Comparison of ENCODE assay signal across 8 cellular contexts in genomic region chr15:66292261-66293084, GRCh38. TPM values are rescaled to one million over a fixed set of nuclear protein-coding genes. Genes with fewer than 3 reads are reported as not detected.
DNase-seq lines count a peak whose midpoint lies in the region; ATAC-seq, FAIRE-seq and TF ChIP-seq lines count a peak whose summit lies in the region.

No MANE protein-coding gene starts in this region.

- H3K4me3 ChIP-seq in HUES6 (ENCODE audit: low read depth, low read length) (peak overlapping the region; percentile 72), K562 (peak overlapping the region; percentile 45), mesodermal cell (ENCODE audit: extremely low read depth, insufficient read depth, low read length, poor library complexity, severe bottlenecking) (peak overlapping the region; percentile 46)

- TF ChIP-seq RAD21 in K562 (CRISPR knock-in tag; conservative IDR thresholded peaks at IDR 0.05 in 1 of 2, IDR thresholded peaks at IDR 0.05 in 1 of 2): no peak

- in situ Hi-C loops in K562 (cut with MboI): no loop called here

- intact Hi-C loops in K562 (cut with micrococcal nuclease): loop anchor here (5.0 kb wide), 1 partner anchor 205 kb away; the partner anchor contains the start of gene SNAPC5

- H3K36me3 ChIP-seq in HUES6 (ENCODE audit: control insufficient read depth, insufficient read depth, low read length): peaks cover 2% of the 10 kb centered on the region; the same call in 1 of the 2 replicates
- peaks cover 11% of the 10 kb centered on the region for H3K36me3 ChIP-seq in K562 (ENCODE audit: control insufficient read depth, insufficient read depth, low read length)
- H3K36me3 ChIP-seq in mesodermal cell (ENCODE audit: control insufficient read depth, insufficient read depth, low read length): no peaks in the 10 kb centered on the region

- peaks cover 3% of the 10 kb centered on the region; the same call in 1 of the 2 replicates for H4K20me1 ChIP-seq in K562 (replicated peaks; ENCODE audit: control insufficient read depth, insufficient read depth, low read length)

- H3K27me3 ChIP-seq in HUES6 (ENCODE audit: control insufficient read depth, insufficient read depth, low read length) (no peaks in the 10 kb centered on the region), K562 (ENCODE audit: control insufficient read depth in 2 of 2, insufficient read depth in 2 of 2, low read length in 2 of 2) (no peaks in the 10 kb centered on the region)

- peak overlapping the region; percentile 83 for H3K27ac ChIP-seq in 22Rv1
- H3K27ac ChIP-seq in HUES6 (ENCODE audit: low read depth, low read length): no peak overlapping the region
- H3K27ac ChIP-seq in K562 (ENCODE audit: extremely low read depth, low read depth, low read length): peak overlapping the region; percentile 82; the same call in 2 of the 3 replicates
- no peak overlapping the region for H3K27ac ChIP-seq in mesodermal cell (ENCODE audit: low read depth, low read length, severe bottlenecking)

- ATAC-seq in K562: peak; percentile 44

- no peaks in the 10 kb centered on the region for H3K9me1 ChIP-seq in K562 (ENCODE audit: control insufficient read depth, insufficient read depth, low read length)

- TF ChIP-seq CTCF in 22Rv1 (IDR thresholded peaks at IDR 0.05) (no peak), K562 (IDR thresholded peaks at IDR 0.05 in 2 of 3, conservative IDR thresholded peaks at IDR 0.05 in 1 of 3; ENCODE audit: insufficient read depth in 2 of 3, low read depth in 1 of 3, low read length in 3 of 3) (no peak)

- DNase-seq in K562 (ENCODE audit: extremely low read depth in 1 of 4, low spot score in 3 of 4) (peak; percentile 32 to 69 (median 47)), NCI-H187 (lab: John Stamatoyannopoulos, UW) (no peak), A172 (ENCODE audit: low spot score) (no peak), SKM-1 (lab: John Stamatoyannopoulos, UW; ENCODE audit: unreplicated experiment) (no peak), NCI-H82 treated with DMSO at 0.1 percent for 48 hours (lab: John Stamatoyannopoulos, UW; ENCODE audit: unreplicated experiment) (no peak)

- FAIRE-seq in K562 (lab: Jason Lieb, UNC): peak; percentile 66

- CTCF ChIA-PET in K562 (lab: Yijun Ruan, JAX; ENCODE audit: low intra/inter-chr PET ratio): no interaction called here

- H3K4me1 ChIP-seq in HUES6 (ENCODE audit: control insufficient read depth, insufficient read depth, low read length): peaks cover 11% of the 10 kb centered on the region
- H3K4me1 ChIP-seq in K562 (replicated peaks in 1 of 2; ENCODE audit: control insufficient read depth in 2 of 2, insufficient read depth in 2 of 2, low read length in 2 of 2): peaks cover 17 to 20% of the 10 kb centered on the region in 2 experiments
- peaks cover 14% of the 10 kb centered on the region for H3K4me1 ChIP-seq in mesodermal cell (ENCODE audit: control insufficient read depth, insufficient read depth, low read length, poor library complexity, severe bottlenecking)

- TF ChIP-seq EP300 in K562 (IDR thresholded peaks at IDR 0.05; ENCODE audit: low read length): no peak; the same call in 1 of the 2 replicates

- 19% methylated on average over 12 of the region's 12 CpGs for WGBS in K562 (ENCODE audit: insufficient coverage, low coverage, missing lambda C conversion rate)
- WGBS in mesodermal cell (ENCODE audit: insufficient coverage in 2 of 2), 2 experiments: 83 to 85% methylated on average over 3 of the region's 12 CpGs

- peaks cover 22% of the 10 kb centered on the region for H3K79me2 ChIP-seq in K562 (ENCODE audit: control insufficient read depth, insufficient read depth, low read length)

- POLR2A ChIA-PET in K562 (lab: Yijun Ruan, JAX): interaction anchor here (0.6 to 0.9 kb wide), 4 partner anchors 9 to 415 kb away, joined by 3 to 4 read pairs (median 4); no protein-coding TSS in a partner anchor

- no peak for TF ChIP-seq POLR2A in K562 (conservative IDR thresholded peaks at IDR 0.05)

- H3K4me2 ChIP-seq in K562 (ENCODE audit: insufficient read depth, low read length): peak overlapping the region; percentile 96

- BruUV-seq in K562 (replicated peaks; lab: Mats Ljungman, UMichigan): TSS peak; percentile 71

- peak overlapping the region; percentile 91 for H2AFZ ChIP-seq in K562 (ENCODE audit: low read depth, low read length)

- no peaks in the 10 kb centered on the region for H3K9me3 ChIP-seq in HUES6 (ENCODE audit: control insufficient read depth, insufficient read depth, low read depth, low read length)
- H3K9me3 ChIP-seq in K562 (replicated peaks; ENCODE audit: control insufficient read depth, insufficient read depth, low read depth, low read length): no peaks in the 10 kb centered on the region
- H3K9me3 ChIP-seq in mesodermal cell (ENCODE audit: control insufficient read depth, low read length): no peaks in the 10 kb centered on the region

- H3K9ac ChIP-seq in HUES6 (ENCODE audit: low read length): no peak overlapping the region
- H3K9ac ChIP-seq in K562 (ENCODE audit: insufficient read depth in 1 of 2, low read depth in 2 of 2, low read length in 2 of 2): peak overlapping the region; percentile 72 to 85; a peak in 3 of 4 replicates

TF ChIP-seq in K562, 482 proteins besides CTCF, POLR2A, EP300 and RAD21 (continues in another document):
- 0 out of 4 replicates have a peak, but pooled peaks of 1 of the 2 experiments have one; percentile 23 for TF ChIP-seq ARNT (IDR thresholded peaks at IDR 0.05)
- peak; percentile 51; the same call in 1 of the 2 replicates for TF ChIP-seq C11orf30 (IDR thresholded peaks at IDR 0.05; ENCODE audit: low read depth)
- TF ChIP-seq, protein P1, sequence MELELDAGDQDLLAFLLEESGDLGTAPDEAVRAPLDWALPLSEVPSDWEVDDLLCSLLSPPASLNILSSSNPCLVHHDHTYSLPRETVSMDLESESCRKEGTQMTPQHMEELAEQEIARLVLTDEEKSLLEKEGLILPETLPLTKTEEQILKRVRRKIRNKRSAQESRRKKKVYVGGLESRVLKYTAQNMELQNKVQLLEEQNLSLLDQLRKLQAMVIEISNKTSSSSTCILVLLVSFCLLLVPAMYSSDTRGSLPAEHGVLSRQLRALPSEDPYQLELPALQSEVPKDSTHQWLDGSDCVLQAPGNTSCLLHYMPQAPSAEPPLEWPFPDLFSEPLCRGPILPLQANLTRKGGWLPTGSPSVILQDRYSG (tag; conservative IDR thresholded peaks at IDR 0.05; ENCODE audit: low read depth): no peak
- peak; percentile 66 for TF ChIP-seq MTA2 (IDR thresholded peaks at IDR 0.05; ENCODE audit: low read depth)

RNA-seq across cellular contexts. Expression of gene DIS3L, which starts 0.9 kb away (rescaled TPM):
- total RNA-seq in K562 (2011; cell fraction: chromatin; rRNA removed; ENCODE audit: low replicate concordance): 20.0 and 41.6 TPM in 2 replicates
- 15.7 and 16.5 TPM in 2 replicates for total RNA-seq in K562 (2011; cell fraction: nucleolus; rRNA removed)
- total RNA-seq in K562 (2011; cell fraction: nucleoplasm; rRNA removed): 16.1 and 17.0 TPM in 2 replicates
- 11.8 and 16.2 TPM in 2 replicates for total RNA-seq in K562 (2014; rRNA removed)
- 25.0 and 25.4 TPM in 2 replicates for total RNA-seq in K562 (2014; rRNA removed; fragmentation: Illumina TruSeq; extraction: Trizol)
- 25.4 and 25.6 TPM in 2 replicates for total RNA-seq in K562 (2015; rRNA removed; fragmentation: Illumina TruSeq; extraction: Trizol)
- total RNA-seq in K562 (2021): 16.6 and 16.9 TPM in 2 replicates
- polyA plus RNA-seq in K562 (2011; rRNA removed): 19.8 and 34.6 TPM in 2 replicates
- polyA plus RNA-seq in K562 (2011; cell fraction: cytosol; rRNA removed): 6.5 and 11.5 TPM in 2 replicates
- 7.7 and 9.5 TPM in 2 replicates for polyA plus RNA-seq in K562 (2011; cell fraction: nucleus; rRNA removed)
- polyA plus RNA-seq in K562 (2012): 13.2 and 20.8 TPM in 2 replicates
- 16.4 and 19.4 TPM in 2 replicates for polyA plus RNA-seq in K562 (2014; fragmentation: Illumina TruSeq; extraction: Trizol)
- polyA plus RNA-seq in K562 (2014; fragmentation: Nextera tagmentation; extraction: Ambion mirVana): 1 to 10 TPM; 5.9 to 6.4 TPM
- 15.1 and 15.3 TPM in 2 replicates for polyA plus RNA-seq in K562 (2014; rRNA removed)
- 77.1 and 80.9 TPM in 2 replicates for polyA minus RNA-seq in K562 (2011; rRNA and poly(A)+ RNA removed)
- polyA minus RNA-seq in K562 (2011; cell fraction: cytosol; rRNA and poly(A)+ RNA removed): 9.5 and 21.1 TPM in 2 replicates
- polyA minus RNA-seq in K562 (2011; cell fraction: nucleus; rRNA and poly(A)+ RNA removed): 11.8 and 20.4 TPM in 2 replicates
- polyA plus RNA-seq in mesodermal cell (2013, experiment 1 of 2): 13.1 TPM
- polyA plus RNA-seq in mesodermal cell (2013, experiment 2 of 2): 15.4 TPM
- 26.2 and 38.9 TPM in 2 replicates for total RNA-seq in A172 (2014; rRNA removed; shearing (Covaris generic))

RNA-seq across cellular contexts. Expression of gene MEGF11, which starts 38.9 kb away (rescaled TPM):
- 0.26 TPM in 1 of 2 replicates, not detected in the other for total RNA-seq in K562 (2011; cell fraction: chromatin; rRNA removed; ENCODE audit: low replicate concordance)
- total RNA-seq in K562 (2011; cell fraction: nucleolus; rRNA removed): 0.66 TPM in 1 of 2 replicates, not detected in the other
- 0.46 TPM in 1 of 2 replicates, not detected in the other for total RNA-seq in K562 (2011; cell fraction: nucleoplasm; rRNA removed)
- not detected in 2 replicates for total RNA-seq in K562 (2014; rRNA removed)
- not detected in 2 replicates for total RNA-seq in K562 (2014; rRNA removed; fragmentation: Illumina TruSeq; extraction: Trizol)
- total RNA-seq in K562 (2015; rRNA removed; fragmentation: Illumina TruSeq; extraction: Trizol): not detected in 2 replicates
- not detected in 2 replicates for total RNA-seq in K562 (2021)
- polyA plus RNA-seq in K562 (2011; rRNA removed): not detected in 2 replicates
- polyA plus RNA-seq in K562 (2011; cell fraction: cytosol; rRNA removed): 0.18 TPM in 1 of 2 replicates, not detected in the other
- not detected in 2 replicates for polyA plus RNA-seq in K562 (2011; cell fraction: nucleus; rRNA removed)
- 0.44 and 1.9 TPM in 2 replicates for polyA plus RNA-seq in K562 (2012)
- not detected in 2 replicates for polyA plus RNA-seq in K562 (2014; fragmentation: Illumina TruSeq; extraction: Trizol)
- under 1 TPM; 0.06 to 0.20 TPM for polyA plus RNA-seq in K562 (2014; fragmentation: Nextera tagmentation; extraction: Ambion mirVana)
- 0.23 TPM in 1 of 2 replicates, not detected in the other for polyA plus RNA-seq in K562 (2014; rRNA removed)
- polyA minus RNA-seq in K562 (2011; rRNA and poly(A)+ RNA removed): not detected in 2 replicates
- not detected in 2 replicates for polyA minus RNA-seq in K562 (2011; cell fraction: cytosol; rRNA and poly(A)+ RNA removed)
- polyA minus RNA-seq in K562 (2011; cell fraction: nucleus; rRNA and poly(A)+ RNA removed): 0.44 TPM in 1 of 2 replicates, not detected in the other
- 0.81 TPM for polyA plus RNA-seq in mesodermal cell (2013, experiment 1 of 2)
- 0.81 TPM for polyA plus RNA-seq in mesodermal cell (2013, experiment 2 of 2)
- 0.02 and 0.57 TPM in 2 replicates for total RNA-seq in A172 (2014; rRNA removed; shearing (Covaris generic))

Comparison
In these comparisons a context has a peak if more than half of its experiments do, and no peak if none do; other contexts are left out.
1. H3K27ac ChIP-seq: peak in 22Rv1 (single experiment) and K562 (single experiment); none in HUES6 (single experiment) and mesodermal cell (single experiment).
2. DNase-seq: peak in K562 (4 of 4); none in NCI-H187 (0 of 2), A172 (single experiment), SKM-1 (single experiment) and NCI-H82 treated with DMSO at 0.1 percent for 48 hours (single experiment).
3. Peak in every context shown above with its lines, with median percentiles within 50 percentile points of each other: H3K4me3 ChIP-seq.